ENCODE assay signal across 21 cellular contexts in the genomic region with DNA sequence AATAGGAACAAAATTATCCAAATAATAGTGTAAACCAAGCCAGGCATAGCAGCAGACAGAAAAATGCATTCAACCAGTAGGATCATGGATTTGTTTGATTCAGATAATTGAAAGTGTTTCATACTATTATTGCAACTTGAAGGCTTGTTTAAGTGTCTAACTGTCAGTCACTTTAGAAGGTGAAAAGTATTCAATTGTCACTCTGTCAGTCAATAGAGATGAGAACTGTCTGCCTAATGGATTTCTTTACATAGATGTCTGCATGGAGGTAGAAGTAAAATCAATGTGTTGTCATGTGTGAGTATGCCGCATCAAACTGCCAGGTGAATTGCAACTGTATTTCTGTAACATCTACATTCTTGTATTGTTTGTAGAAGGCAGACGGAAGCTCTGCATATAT.
DNase-seq lines count a peak whose midpoint lies in the region; ATAC-seq, FAIRE-seq and TF ChIP-seq lines count a peak whose summit lies in the region.
"Had no signal": no experiment of that assay in that cellular context is flagged by ENCODE, and none has a peak within 500 bp of the region (broad histone marks: within the 10 kb centered on the region; RNA-seq: fewer than 3 reads in every experiment).

No MANE protein-coding gene starts in this region.

- TF ChIP-seq CTCF in D721Med (IDR thresholded peaks at IDR 0.05; ENCODE audit: insufficient read depth, missing control alignments): no peak
- TF ChIP-seq CTCF in IMR-90 (conservative IDR thresholded peaks at IDR 0.05; ENCODE audit: low read depth, low read length): no peak
- no peak for TF ChIP-seq CTCF in neural cell (IDR thresholded peaks at IDR 0.05; ENCODE audit: poor library complexity, severe bottlenecking)

- H3K18ac ChIP-seq in IMR-90 (ENCODE audit: low read depth, low read length): no peak overlapping the region

- H3K9me3 ChIP-seq in IMR-90 (ENCODE audit: control insufficient read depth, insufficient read depth, low read length): no peaks in the 10 kb centered on the region
- no peaks in the 10 kb centered on the region for H3K9me3 ChIP-seq in neural cell (ENCODE audit: low read length)
- H3K9me3 ChIP-seq in CD8-positive, alpha-beta memory T cell (ENCODE audit: low read length): no peaks in the 10 kb centered on the region
- H3K9me3 ChIP-seq: A549; BLaER1 treated with 17β-estradiol and CSF1 and Interleukin-3, amounts not matched to agents 10 nM and 100 nM had no signal

- ATAC-seq in IMR-90 (ENCODE audit: low read depth): peak; percentile 44; the same call in 1 of the 2 replicates
- ATAC-seq: A549; CD8-positive, alpha-beta T cell had no signal

- no peak overlapping the region for H2AK9ac ChIP-seq in IMR-90 (replicated peaks; ENCODE audit: low read depth, low read length, poor library complexity)

- H3K23ac ChIP-seq in IMR-90 (ENCODE audit: low read depth, low read length): no peak overlapping the region

- no peak for TF ChIP-seq POLR2A in IMR-90 (IDR thresholded peaks at IDR 0.05; ENCODE audit: low read depth, low read length)

- no peak overlapping the region for H2BK5ac ChIP-seq in IMR-90 (ENCODE audit: low read depth, low read length, poor library complexity, severe bottlenecking)

- POLR2A ChIA-PET in IMR-90 (lab: Charles Lee; ENCODE audit: unreplicated experiment): no interaction called here
- POLR2A ChIA-PET in CD8-positive, alpha-beta memory T cell (lab: Charles Lee): no interaction called here

- no peaks in the 10 kb centered on the region for H3K27me3 ChIP-seq in IMR-90 (ENCODE audit: control insufficient read depth, insufficient read depth, low read length)
- peaks cover 51% of the 10 kb centered on the region for H3K27me3 ChIP-seq in neural cell (ENCODE audit: insufficient read depth, low read depth, low read length)
- H3K27me3 ChIP-seq in CD8-positive, alpha-beta memory T cell (ENCODE audit: insufficient read depth, low read length, poor library complexity, severe bottlenecking): no peaks in the 10 kb centered on the region
- H3K27me3 ChIP-seq: BLaER1 treated with 17β-estradiol and CSF1 and Interleukin-3, amounts not matched to agents 10 nM and 100 nM had no signal

- H3K36me3 ChIP-seq in IMR-90 (ENCODE audit: control insufficient read depth, insufficient read depth, low read length) (no peaks in the 10 kb centered on the region; the same call in none of the 2 replicates), neural cell (ENCODE audit: insufficient read depth, low read length) (no peaks in the 10 kb centered on the region)
- no peaks in the 10 kb centered on the region for H3K36me3 ChIP-seq in CD8-positive, alpha-beta memory T cell (ENCODE audit: insufficient read depth, low read length)

- no peak for DNase-seq in D721Med (ENCODE audit: insufficient read length, low spot score)
- DNase-seq in IMR-90: no peak
- DNase-seq in NCI-H526 treated with DMSO at 0.1 percent for 48 hours (lab: John Stamatoyannopoulos, UW): peak; percentile 48
- DNase-seq in CD8-positive, alpha-beta memory T cell: no peak
- no peak for DNase-seq in RKO (ENCODE audit: low spot score)
- DNase-seq in amniotic stem cell (lab: John Stamatoyannopoulos, UW): no peak
- DNase-seq: AML-193; CD4-positive, alpha-beta T cell; CD8-positive, alpha-beta T cell; COR-L47; DMS79 treated with DMSO at 0.1 percent for 48 hours; GF-D8 had no signal

- H4K8ac ChIP-seq in IMR-90 (ENCODE audit: low read depth in 2 of 2, low read length in 2 of 2): no peak overlapping the region

- TF ChIP-seq RAD21 in IMR-90 (IDR thresholded peaks at IDR 0.05; ENCODE audit: low read length) (no peak), neural cell (conservative IDR thresholded peaks at IDR 0.05) (peak; percentile 48)

- TF ChIP-seq EP300 in neural cell (conservative IDR thresholded peaks at IDR 0.05; ENCODE audit: poor library complexity, severe bottlenecking): peak; percentile 100

- H3K4me1 Mint-ChIP-seq in CD8-positive, alpha-beta memory T cell: peaks cover 0 to 11% (median 10%) of the 10 kb centered on the region in 3 donors
- H3K4me1 Mint-ChIP-seq: B cell had no signal

- peak; percentile 99 for FAIRE-seq in D721Med (lab: Jason Lieb, UNC)
- FAIRE-seq: A549, G401.6, GM12892, GM18507 had no signal

- no peaks in the 10 kb centered on the region for H3F3A ChIP-seq in neural cell (ENCODE audit: insufficient read depth, low read length, poor library complexity, severe bottlenecking)

- no peaks in the 10 kb centered on the region for H4K20me1 ChIP-seq in IMR-90 (ENCODE audit: insufficient read depth, low read length)
- H4K20me1 ChIP-seq in neural cell (ENCODE audit: insufficient read depth): no peaks in the 10 kb centered on the region

- H3K14ac ChIP-seq in IMR-90 (replicated peaks; ENCODE audit: low read depth, low read length): no peak overlapping the region

- no peak overlapping the region for H3K27ac ChIP-seq in IMR-90 (ENCODE audit: insufficient read depth, low read length)
- H3K27ac ChIP-seq in neural cell (ENCODE audit: low read length): no peak overlapping the region
- H3K27ac ChIP-seq in CD8-positive, alpha-beta memory T cell (ENCODE audit: low read depth, low read length): no peak overlapping the region
- H3K27ac ChIP-seq: 22Rv1; A549; BLaER1 treated with 17β-estradiol and CSF1 and Interleukin-3, amounts not matched to agents 10 nM and 100 nM; C4-2B had no signal

- no peak overlapping the region for H3K56ac ChIP-seq in IMR-90 (ENCODE audit: extremely low read depth, insufficient read depth, low read length)

- no peaks in the 10 kb centered on the region for H3K9me2 ChIP-seq in neural cell (ENCODE audit: insufficient read depth, low read length)

- BruUV-seq in IMR-90 (replicated peaks; lab: Mats Ljungman, UMichigan): no TSS peak

- H3K36me3 Mint-ChIP-seq in CD8-positive, alpha-beta memory T cell: peaks cover 4 to 30% (median 9%) of the 10 kb centered on the region in 3 donors

- H3K9me1 ChIP-seq in IMR-90 (ENCODE audit: insufficient read depth, low read length): 0 out of 2 replicates have a peak, but pooled peaks cover 5% of the 10 kb centered on the region

- H2AK5ac ChIP-seq in IMR-90 (ENCODE audit: low read depth, low read length): no peak overlapping the region

- H3K27ac Mint-ChIP-seq in CD8-positive, alpha-beta memory T cell: no peak overlapping the region
- H3K27ac Mint-ChIP-seq: B cell; CD4-positive, alpha-beta T cell; CD8-positive, alpha-beta T cell had no signal

- H3K4me2 ChIP-seq in IMR-90 (ENCODE audit: low read depth, low read length) (no peak overlapping the region), neural cell (ENCODE audit: low read length) (no peak overlapping the region)
- H3K4me2 ChIP-seq: A549; BLaER1 treated with 17β-estradiol and CSF1 and Interleukin-3, amounts not matched to agents 10 nM and 100 nM had no signal

- H2AFZ ChIP-seq in IMR-90 (replicated peaks; ENCODE audit: low read length, poor library complexity) (no peak overlapping the region), neural cell (ENCODE audit: low read depth, low read length) (no peak overlapping the region)

- no peak overlapping the region for H2BK120ac ChIP-seq in IMR-90 (ENCODE audit: low read depth, low read length)

- no peak overlapping the region for H2BK15ac ChIP-seq in IMR-90 (ENCODE audit: low read depth, low read length)

- no peak overlapping the region for H4K5ac ChIP-seq in IMR-90 (ENCODE audit: low read depth, low read length)

- H3K79me2 ChIP-seq in neural cell (replicated peaks; ENCODE audit: insufficient read depth, low read length): no peaks in the 10 kb centered on the region

- H3K9ac ChIP-seq in IMR-90 (ENCODE audit: low read depth, low read length) (no peak overlapping the region), neural cell (ENCODE audit: low read length) (no peak overlapping the region)
- H3K9ac ChIP-seq: BLaER1 treated with 17β-estradiol and CSF1 and Interleukin-3, amounts not matched to agents 10 nM and 100 nM had no signal

- H3K4me3 Mint-ChIP-seq in CD8-positive, alpha-beta memory T cell: no peak overlapping the region
- H3K4me3 Mint-ChIP-seq: B cell; CD4-positive, alpha-beta T cell; CD8-positive, alpha-beta T cell had no signal

- in situ Hi-C loops in IMR-90 (cut with MboI; ENCODE audit: low sequenced_read_pairs): loop anchor here (5.0 to 25.0 kb wide), 3 partner anchors 300 to 1600 kb away; no protein-coding TSS in a partner anchor

- intact Hi-C loops in IMR-90 (cut with micrococcal nuclease): no loop called here

- dilution Hi-C loops in IMR-90 (cut with HindIII; ENCODE audit: low sequenced_read_pairs, unreplicated experiment): no loop called here

- CTCF ChIA-PET in IMR-90 (lab: Yijun Ruan, JAX): no interaction called here
- CTCF ChIA-PET in CD8-positive, alpha-beta memory T cell (lab: Charles Lee): no interaction called here

- H3K27me3 Mint-ChIP-seq in CD8-positive, alpha-beta memory T cell: no peaks in the 10 kb centered on the region
- H3K27me3 Mint-ChIP-seq: B cell; CD4-positive, alpha-beta T cell had no signal

- H2BK20ac ChIP-seq in IMR-90 (ENCODE audit: low read depth, low read length): no peak overlapping the region

- no CpG with 5 or more reads among the region's 2 CpGs for WGBS in IMR-90 (ENCODE audit: extremely low coverage in 2 of 2, insufficient read length in 1 of 2), 2 experiments

- H3K4me3 ChIP-seq in IMR-90 (ENCODE audit: insufficient read depth, low read depth, low read length) (no peak overlapping the region), neural cell (ENCODE audit: low read length) (no peak overlapping the region)
- H3K4me3 ChIP-seq in CD8-positive, alpha-beta memory T cell (ENCODE audit: low read length): no peak overlapping the region
- H3K4me3 ChIP-seq: A549; BLaER1 treated with 17β-estradiol and CSF1 and Interleukin-3, amounts not matched to agents 10 nM and 100 nM had no signal

- no peaks in the 10 kb centered on the region for H3K9me3 Mint-ChIP-seq in CD8-positive, alpha-beta memory T cell
- H3K9me3 Mint-ChIP-seq: CD4-positive, alpha-beta T cell; CD8-positive, alpha-beta T cell had no signal

- peaks cover 2% of the 10 kb centered on the region for H3K4me1 ChIP-seq in IMR-90 (ENCODE audit: control insufficient read depth, insufficient read depth, low read length)
- no peaks in the 10 kb centered on the region for H3K4me1 ChIP-seq in CD8-positive, alpha-beta memory T cell (ENCODE audit: insufficient read depth, low read length)
- H3K4me1 ChIP-seq: A549 had no signal

- no peak overlapping the region for H4K91ac ChIP-seq in IMR-90 (ENCODE audit: insufficient read depth, low read depth, low read length)

- peaks cover 2 to 4% of the 10 kb centered on the region in 2 experiments; a peak in 2 of 4 replicates for H3K79me1 ChIP-seq in IMR-90 (ENCODE audit: low read depth in 1 of 2, low read length in 2 of 2)

- no peak overlapping the region for H3K4ac ChIP-seq in IMR-90 (ENCODE audit: low read depth, low read length)

TF ChIP-seq in IMR-90, 13 proteins besides CTCF, POLR2A, EP300 and RAD21 (continues in another document):
- TF ChIP-seq MAFK (IDR thresholded peaks at IDR 0.05; ENCODE audit: low read depth, low read length): no peak
- TF ChIP-seq RFX5 (IDR thresholded peaks at IDR 0.05; ENCODE audit: low read depth, low read length): no peak
- TF ChIP-seq BHLHE40 (IDR thresholded peaks at IDR 0.05; ENCODE audit: low read depth, low read length): no peak

TF ChIP-seq in neural cell, 6 proteins besides CTCF, POLR2A, EP300 and RAD21 (continues in another document):
- peak; percentile 100 for TF ChIP-seq POLR2AphosphoS5 (IDR thresholded peaks at IDR 0.05)
